In the genomic region with DNA sequence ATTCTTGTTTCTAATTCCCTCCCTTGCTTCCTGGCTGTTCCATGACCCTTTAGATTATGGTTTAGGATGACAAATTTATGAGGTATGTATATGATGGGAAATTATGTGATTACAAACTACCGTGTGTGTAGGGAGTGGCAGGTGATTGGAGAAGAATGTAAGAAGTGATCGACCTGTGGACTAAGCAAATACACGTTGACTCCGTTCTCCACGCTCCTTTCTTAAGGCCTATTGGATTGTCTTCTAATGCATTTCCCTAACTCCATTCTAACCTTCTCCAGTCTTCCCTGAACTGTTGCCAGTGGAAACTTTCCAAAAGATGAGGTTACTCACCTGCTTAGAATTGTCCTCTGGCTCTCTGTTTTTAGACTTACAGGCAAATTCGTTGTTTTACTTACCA, we compare ENCODE assay signal across 18 cellular contexts.
"Had no signal": no experiment of that assay in that cellular context is flagged by ENCODE, and none has a peak within 500 bp of the region (broad histone marks: within the 10 kb centered on the region; RNA-seq: fewer than 3 reads in every experiment).

No MANE protein-coding gene starts in this region.

- H3K27me3 ChIP-seq: breast epithelium had no signal

- FAIRE-seq: astrocyte, islet of Langerhans had no signal

- H3K4me3 ChIP-seq: breast epithelium, lung had no signal

- H3K36me3 ChIP-seq: breast epithelium had no signal

- H3K27ac ChIP-seq: breast epithelium, VCaP had no signal

- DNase-seq: activated CD4-positive, alpha-beta T cell treated with anti-CD3 and anti-CD28 coated beads, Interleukin-2, amount 50 U/mL, for 1 hour; activated CD4-positive, CD25-positive, alpha-beta regulatory T cell treated with anti-CD3 and anti-CD28 coated beads, Interleukin-2, amount 50 U/mL, for 72 hours; activated CD8-positive, alpha-beta memory T cell treated with anti-CD3 and anti-CD28 coated beads, Interleukin-2, amount 50 U/mL, for 4 hours; activated naive CD4-positive, alpha-beta T cell treated with anti-CD3 and anti-CD28 coated beads, Interleukin-2, amount 50 U/mL, for 16 hours; activated T-cell treated with anti-CD3 and anti-CD28 coated beads, Interleukin-2, amount 50 U/mL, for 4 hours; cerebellar nuclear complex; effector memory CD4-positive, alpha-beta T cell; nephron progenitor cell; nucleus accumbens; retina; stimulated activated naive CD4-positive, alpha-beta T cell; T-helper 17 cell; trophoblast cell had no signal

- ATAC-seq: activated T-cell treated with anti-CD3 and anti-CD28 coated beads, Interleukin-2, amount 50 U/mL, for 4 hours; T-helper 17 cell had no signal
